ENCODE assay signal across 1 cellular context in genomic region chr21:43880111-43880985, GRCh38.
TF ChIP-seq lines count a peak whose summit lies in the region.

No MANE protein-coding gene starts in this region.

TF ChIP-seq in GM12878, 131 proteins besides CTCF, POLR2A, EP300 and RAD21 (continued from another document):
- no peak for TF ChIP-seq ZBTB11 (CRISPR knock-in tag; IDR thresholded peaks at IDR 0.05)
- TF ChIP-seq, protein P1, sequence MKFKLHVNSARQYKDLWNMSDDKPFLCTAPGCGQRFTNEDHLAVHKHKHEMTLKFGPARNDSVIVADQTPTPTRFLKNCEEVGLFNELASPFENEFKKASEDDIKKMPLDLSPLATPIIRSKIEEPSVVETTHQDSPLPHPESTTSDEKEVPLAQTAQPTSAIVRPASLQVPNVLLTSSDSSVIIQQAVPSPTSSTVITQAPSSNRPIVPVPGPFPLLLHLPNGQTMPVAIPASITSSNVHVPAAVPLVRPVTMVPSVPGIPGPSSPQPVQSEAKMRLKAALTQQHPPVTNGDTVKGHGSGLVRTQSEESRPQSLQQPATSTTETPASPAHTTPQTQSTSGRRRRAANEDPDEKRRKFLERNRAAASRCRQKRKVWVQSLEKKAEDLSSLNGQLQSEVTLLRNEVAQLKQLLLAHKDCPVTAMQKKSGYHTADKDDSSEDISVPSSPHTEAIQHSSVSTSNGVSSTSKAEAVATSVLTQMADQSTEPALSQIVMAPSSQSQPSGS (IDR thresholded peaks at IDR 0.05; ENCODE audit: low read length), result no peak
